ENCODE assay signal across 14 cellular contexts in genomic region chr7:44561962-44562621, GRCh38. TPM values are rescaled to one million over a fixed set of nuclear protein-coding genes. Genes with fewer than 3 reads are reported as not detected.
DNase-seq lines count a peak whose midpoint lies in the region; ATAC-seq and TF ChIP-seq lines count a peak whose summit lies in the region.
"Had no signal": no experiment of that assay in that cellular context is flagged by ENCODE, and none has a peak within 500 bp of the region (broad histone marks: within the 10 kb centered on the region; RNA-seq: fewer than 3 reads in every experiment).

No MANE protein-coding gene starts in this region.

- H3K27me3 Mint-ChIP-seq in neural crest cell (ENCODE audit: low read depth), result peaks cover 6% of the 10 kb centered on the region
- H3K27me3 Mint-ChIP-seq: activated B cell treated with CpG ODN at 0.5 μM for 24 hours had no signal

- ATAC-seq in HG02571 (IDR thresholded peaks at IDR 0.05; ENCODE audit: unreplicated experiment), result no peak

- H3K36me3 Mint-ChIP-seq in neural crest cell (ENCODE audit: low read depth), result peaks cover 3% of the 10 kb centered on the region

- H3K4me1 Mint-ChIP-seq in neural crest cell, result peaks cover 5% of the 10 kb centered on the region
- H3K4me1 Mint-ChIP-seq: activated B cell treated with CpG ODN at 0.5 μM for 24 hours had no signal

- no peaks in the 10 kb centered on the region for H3K9me3 Mint-ChIP-seq in neural crest cell
- H3K9me3 Mint-ChIP-seq: activated B cell treated with CpG ODN at 0.5 μM for 24 hours had no signal

- no peak overlapping the region for H3K4me3 Mint-ChIP-seq in neural crest cell
- H3K4me3 Mint-ChIP-seq: activated B cell treated with CpG ODN at 0.5 μM for 24 hours had no signal

- H3K27ac Mint-ChIP-seq in neural crest cell (ENCODE audit: unreplicated experiment), result peak overlapping the region; percentile 35
- H3K27ac Mint-ChIP-seq: activated B cell treated with CpG ODN at 0.5 μM for 24 hours had no signal

- DNase-seq in GM03348 (ENCODE audit: low spot score) (peak; percentile 73), NCI-H460 (ENCODE audit: extremely low read depth, low read depth) (peak; percentile 32), dedifferentiated amniotic fluid mesenchymal stem cell (ENCODE audit: extremely low spot score) (peak; percentile 16), neural crest cell (ENCODE audit: low read depth, low spot score) (no peak), activated T-cell treated with anti-CD3 and anti-CD28 coated beads for 4 hours (no peak), iPS-NIHi7 (ENCODE audit: extremely low spot score) (no peak), NCI-H146 (lab: John Stamatoyannopoulos, UW) (no peak)
- DNase-seq: activated B cell treated with CpG ODN at 0.5 μM for 24 hours; H7; NCI-H1694 treated with DMSO at 0.1 percent for 48 hours; RPMI8226; stimulated activated CD4-positive, alpha-beta T cell treated with anti-CD3 and anti-CD28 coated beads, Interleukin-4, amount 100 ng/mL, for 1 hour; testis had no signal

- TF ChIP-seq CTCF in neural crest cell (conservative IDR thresholded peaks at IDR 0.05), result no peak

RNA-seq across cellular contexts. Expression of gene DDX56, which starts 11.6 kb away (rescaled TPM):
- total RNA-seq in NCI-H460 (2014; rRNA removed; shearing (Covaris generic)), result 84.7 and 98.8 TPM in 2 replicates
- 179 and 183 TPM in 2 replicates for polyA plus RNA-seq in NCI-H460 (2014; cell fraction: nucleus; rRNA removed)
- total RNA-seq in neural crest cell, result 104 and 111 TPM in 2 replicates

RNA-seq across cellular contexts. Expression of gene TMED4, which starts 19.9 kb away (rescaled TPM):
- total RNA-seq in NCI-H460 (2014; rRNA removed; shearing (Covaris generic)), result 129 and 135 TPM in 2 replicates
- polyA plus RNA-seq in NCI-H460 (2014; cell fraction: nucleus; rRNA removed), result 215 and 276 TPM in 2 replicates
- total RNA-seq in neural crest cell, result 87.2 and 88.9 TPM in 2 replicates

RNA-seq across cellular contexts. Expression of gene NPC1L1, which starts 21.0 kb away (rescaled TPM):
- total RNA-seq in NCI-H460 (2014; rRNA removed; shearing (Covaris generic)), result 0.09 TPM in 1 of 2 replicates, not detected in the other
- polyA plus RNA-seq in NCI-H460 (2014; cell fraction: nucleus; rRNA removed), result not detected in 2 replicates
- 0.12 and 0.18 TPM in 2 replicates for total RNA-seq in neural crest cell
- total RNA-seq: activated B cell treated with CpG ODN at 0.5 μM for 24 hours, H7 had no signal

RNA-seq across cellular contexts. Expression of gene OGDH, which starts 44.3 kb away (rescaled TPM):
- total RNA-seq in NCI-H460 (2014; rRNA removed; shearing (Covaris generic)), result 54.1 and 63.3 TPM in 2 replicates
- polyA plus RNA-seq in NCI-H460 (2014; cell fraction: nucleus; rRNA removed), result 37.4 and 47.8 TPM in 2 replicates
- total RNA-seq in neural crest cell, result 102 and 116 TPM in 2 replicates

Comparison
In these comparisons a context has a peak if more than half of its experiments do, and no peak if none do; other contexts are left out.
1. DNase-seq: peak in GM03348 (single experiment), NCI-H460 (single experiment) and dedifferentiated amniotic fluid mesenchymal stem cell (single experiment); none in neural crest cell (single experiment), activated T-cell treated with anti-CD3 and anti-CD28 coated beads for 4 hours (single experiment), iPS-NIHi7 (single experiment) and NCI-H146 (single experiment).